In the genomic region with DNA sequence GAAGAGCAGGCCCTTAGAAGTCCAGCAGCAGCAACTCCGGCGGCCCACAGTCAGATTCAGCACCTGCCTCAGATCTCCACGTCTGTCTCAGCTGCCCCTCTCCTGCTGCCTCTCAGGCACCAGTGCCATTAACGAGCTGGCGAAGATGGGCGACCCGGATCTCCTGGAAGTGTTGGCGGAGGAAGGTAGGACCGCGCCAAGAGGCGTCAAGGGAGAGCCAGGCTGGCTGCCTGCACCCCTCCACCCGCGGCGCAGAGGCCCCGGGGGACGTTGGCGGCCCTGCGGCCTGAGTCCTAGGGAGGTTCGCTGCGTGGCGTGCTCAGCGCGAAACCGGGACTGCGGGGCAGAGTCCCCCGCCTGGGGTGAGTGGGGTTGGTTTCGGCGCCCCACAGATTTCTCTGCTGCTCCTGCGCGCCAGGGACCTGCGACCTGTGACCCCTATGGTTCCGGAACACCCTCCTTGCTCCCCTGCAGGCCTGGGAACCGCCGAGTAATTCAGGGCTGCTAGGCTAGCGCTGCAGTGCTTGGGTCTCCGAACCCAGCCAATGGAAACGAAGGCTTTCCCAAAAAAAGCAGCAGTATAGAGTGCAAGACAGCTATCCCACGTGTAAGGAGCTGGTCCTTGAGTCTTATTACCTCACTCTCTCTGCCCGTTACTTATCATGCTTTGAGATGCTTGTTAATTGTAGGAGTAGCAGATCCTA, we compare ENCODE assay signal across 8 cellular contexts. TPM values are rescaled to one million over a fixed set of nuclear protein-coding genes. Genes with fewer than 3 reads are reported as not detected.
DNase-seq lines count a peak whose midpoint lies in the region; ATAC-seq and TF ChIP-seq lines count a peak whose summit lies in the region.

No MANE protein-coding gene starts in this region.

- TF ChIP-seq CTCF in GM06990 (IDR thresholded peaks at IDR 0.05; ENCODE audit: insufficient read depth, low read length, poor library complexity, severe bottlenecking) = no peak
- no peak for TF ChIP-seq CTCF in coronary artery (IDR thresholded peaks at IDR 0.05)
- TF ChIP-seq CTCF in thoracic aorta (IDR thresholded peaks at IDR 0.05) = no peak

- H3K27ac ChIP-seq in coronary artery = peak overlapping the region in 1 of 2 donors; percentile 51
- peak overlapping the region in 1 of 2 donors; percentile 27 for H3K27ac ChIP-seq in thoracic aorta

- no peak overlapping the region for H3K27ac Mint-ChIP-seq in activated CD4-positive, alpha-beta memory T cell treated with anti-CD3 and anti-CD28 coated beads, Interleukin-2, amount 10 ng/mL, durations not matched to agents 7 days and 5 days

- H3K27me3 Mint-ChIP-seq in activated CD4-positive, alpha-beta memory T cell treated with anti-CD3 and anti-CD28 coated beads, Interleukin-2, amount 10 ng/mL, durations not matched to agents 7 days and 5 days = peaks cover 29% of the 10 kb centered on the region

- no peaks in the 10 kb centered on the region for H3K36me3 Mint-ChIP-seq in activated CD4-positive, alpha-beta memory T cell treated with anti-CD3 and anti-CD28 coated beads, Interleukin-2, amount 10 ng/mL, durations not matched to agents 7 days and 5 days (ENCODE audit: low read depth)

- no peaks in the 10 kb centered on the region for H3K4me1 Mint-ChIP-seq in activated CD4-positive, alpha-beta memory T cell treated with anti-CD3 and anti-CD28 coated beads, Interleukin-2, amount 10 ng/mL, durations not matched to agents 7 days and 5 days

- H3K9me3 Mint-ChIP-seq in activated CD4-positive, alpha-beta memory T cell treated with anti-CD3 and anti-CD28 coated beads, Interleukin-2, amount 10 ng/mL, durations not matched to agents 7 days and 5 days = no peaks in the 10 kb centered on the region

- POLR2A ChIA-PET in activated CD4-positive, alpha-beta memory T cell treated with anti-CD3 and anti-CD28 coated beads, Interleukin-2, amount 10 ng/mL, durations not matched to agents 7 days and 5 days (lab: Charles Lee) = no interaction called here

- H3K9me3 ChIP-seq in thoracic aorta = no peaks in the 10 kb centered on the region

- peak overlapping the region; percentile 89 for H3K4me3 ChIP-seq in GM06990 (replicated peaks; ENCODE audit: low read depth, low read length)
- peak overlapping the region; percentile 74 for H3K4me3 ChIP-seq in coronary artery
- H3K4me3 ChIP-seq in thoracic aorta = peak overlapping the region; percentile 91

- DNase-seq in GM06990 (ENCODE audit: extremely low read depth, insufficient read length) = peak; percentile 64
- peak; percentile 77 for DNase-seq in NCI-H146 (lab: John Stamatoyannopoulos, UW)
- peak; percentile 67 for DNase-seq in coronary artery (ENCODE audit: low spot score)
- peak; percentile 16 for DNase-seq in medulla oblongata (ENCODE audit: extremely low spot score)
- DNase-seq in thoracic aorta (ENCODE audit: low spot score) = no peak
- no peak for DNase-seq in activated CD4-positive, alpha-beta memory T cell treated with anti-CD3 and anti-CD28 coated beads, Interleukin-2, amount 10 ng/mL, durations not matched to agents 7 days and 5 days
- no peak for DNase-seq in NCI-H1048 (lab: John Stamatoyannopoulos, UW)

- no peak overlapping the region for H3K4me3 Mint-ChIP-seq in activated CD4-positive, alpha-beta memory T cell treated with anti-CD3 and anti-CD28 coated beads, Interleukin-2, amount 10 ng/mL, durations not matched to agents 7 days and 5 days

- H3K4me1 ChIP-seq in thoracic aorta (ENCODE audit: control insufficient read depth in 1 of 2, low read depth in 2 of 2) = peaks cover 6 to 17% of the 10 kb centered on the region in 2 donors

- H3K27me3 ChIP-seq in GM06990 (replicated peaks; ENCODE audit: control insufficient read depth, insufficient read depth, low read length) = no peaks in the 10 kb centered on the region
- H3K27me3 ChIP-seq in thoracic aorta (replicated peaks; ENCODE audit: insufficient read depth) = no peaks in the 10 kb centered on the region

- CTCF ChIA-PET in activated CD4-positive, alpha-beta memory T cell treated with anti-CD3 and anti-CD28 coated beads, Interleukin-2, amount 10 ng/mL, durations not matched to agents 7 days and 5 days (lab: Charles Lee) = no interaction called here

- H3K36me3 ChIP-seq in GM06990 (ENCODE audit: control insufficient read depth, insufficient read depth, low read length) = no peaks in the 10 kb centered on the region
- no peaks in the 10 kb centered on the region for H3K36me3 ChIP-seq in thoracic aorta

- ATAC-seq in GM21528 (IDR thresholded peaks at IDR 0.05; ENCODE audit: low FRiP score, unreplicated experiment) (peak; percentile 42), thoracic aorta (ENCODE audit: insufficient number of reproducible peaks, low FRiP score, low read depth) (no peak)

RNA-seq across cellular contexts. Expression of a gene that starts 0.6 kb away (rescaled TPM):
- 1 to 10 TPM; 6.5 to 7.9 TPM for total RNA-seq in thoracic aorta
- not detected for total RNA-seq in activated CD4-positive, alpha-beta memory T cell treated with anti-CD3 and anti-CD28 coated beads, Interleukin-2, amount 10 ng/mL, durations not matched to agents 7 days and 5 days

Comparison
In these comparisons a context has a peak if more than half of its experiments do, and no peak if none do; other contexts are left out.
1. DNase-seq: peak in GM06990 (single experiment), NCI-H146 (single experiment), coronary artery (single experiment) and medulla oblongata (single experiment); none in thoracic aorta (single experiment), activated CD4-positive, alpha-beta memory T cell treated with anti-CD3 and anti-CD28 coated beads, Interleukin-2, amount 10 ng/mL, durations not matched to agents 7 days and 5 days (single experiment) and NCI-H1048 (single experiment).
2. RNA of a gene that starts 0.6 kb away (total RNA-seq): 6.5 to 7.9 TPM in thoracic aorta; not detected in activated CD4-positive, alpha-beta memory T cell treated with anti-CD3 and anti-CD28 coated beads, Interleukin-2, amount 10 ng/mL, durations not matched to agents 7 days and 5 days; every median in the first group is over 4 times any median in the second.
3. Peak in every context shown above with its lines, with median percentiles within 50 percentile points of each other: H3K4me3 ChIP-seq.